ENCODE assay signal across 8 cellular contexts in the genomic region with DNA sequence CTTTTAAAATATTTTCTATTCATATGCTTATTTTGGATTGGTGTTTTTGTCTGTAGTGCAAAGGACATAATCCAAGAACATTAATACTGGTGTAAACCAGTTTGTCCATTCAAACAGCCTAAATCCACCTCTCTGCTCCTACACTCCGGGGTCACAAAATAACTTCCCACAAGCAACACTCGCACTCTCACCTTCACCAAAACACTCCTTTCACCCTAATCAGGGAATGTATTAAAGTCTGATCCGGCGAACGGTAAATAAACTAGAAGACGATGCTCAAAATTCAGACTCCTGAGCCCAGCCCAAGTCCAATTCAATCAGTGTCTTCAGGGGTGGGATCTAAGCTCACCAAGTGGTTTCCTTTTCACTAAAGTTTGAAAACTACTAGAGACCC. TPM values are rescaled to one million over a fixed set of nuclear protein-coding genes. Genes with fewer than 3 reads are reported as not detected.
A peak's percentile ranks its signal among the peaks of the same experiment; 100 is the strongest.
DNase-seq lines count a peak whose midpoint lies in the region; ATAC-seq lines count a peak whose summit lies in the region.

No MANE protein-coding gene starts in this region.

- no peaks in the 10 kb centered on the region for H3K9me3 ChIP-seq in MG63

- peaks cover 2% of the 10 kb centered on the region; the same call in 1 of the 2 replicates for H3K36me3 ChIP-seq in MG63

- H3K36me3 Mint-ChIP-seq in central memory CD8-positive, alpha-beta T cell (ENCODE audit: insufficient read depth): peaks cover 23% of the 10 kb centered on the region
- H3K36me3 Mint-ChIP-seq in memory B cell: peaks cover 2% of the 10 kb centered on the region

- H3K27ac Mint-ChIP-seq in central memory CD8-positive, alpha-beta T cell (ENCODE audit: low read depth): peak overlapping the region; percentile 100
- H3K27ac Mint-ChIP-seq in memory B cell: peak overlapping the region; percentile 99

- H3K4me3 Mint-ChIP-seq in central memory CD8-positive, alpha-beta T cell: peak overlapping the region; percentile 100
- peak overlapping the region; percentile 95 for H3K4me3 Mint-ChIP-seq in memory B cell

- peak; percentile 4 for ATAC-seq in central memory CD8-positive, alpha-beta T cell (replicated peaks; ENCODE audit: extremely low read depth, poor library complexity, severe bottlenecking)
- ATAC-seq in memory B cell (ENCODE audit: low read depth) (peak; percentile 3), GM18498 (IDR thresholded peaks at IDR 0.05; ENCODE audit: unreplicated experiment) (no peak), GM21390 (IDR thresholded peaks at IDR 0.05; ENCODE audit: unreplicated experiment) (no peak)

- H3K4me3 ChIP-seq in MG63: peak overlapping the region; percentile 93

- no peaks in the 10 kb centered on the region for H3K27me3 ChIP-seq in MG63

- no peaks in the 10 kb centered on the region for H3K27me3 Mint-ChIP-seq in central memory CD8-positive, alpha-beta T cell
- H3K27me3 Mint-ChIP-seq in memory B cell: no peaks in the 10 kb centered on the region

- peaks cover 43% of the 10 kb centered on the region for H3K4me1 Mint-ChIP-seq in central memory CD8-positive, alpha-beta T cell
- peaks cover 26% of the 10 kb centered on the region for H3K4me1 Mint-ChIP-seq in memory B cell

- H3K9me3 Mint-ChIP-seq in central memory CD8-positive, alpha-beta T cell: no peaks in the 10 kb centered on the region
- H3K9me3 Mint-ChIP-seq in memory B cell: no peaks in the 10 kb centered on the region

- DNase-seq in EH (ENCODE audit: low read depth): peak; percentile 25
- DNase-seq in MG63: no peak
- DNase-seq in central memory CD8-positive, alpha-beta T cell (ENCODE audit: low spot score in 2 of 2): no peak
- DNase-seq in memory B cell (ENCODE audit: low spot score in 2 of 2): no peak
- DNase-seq in NCI-H1694 (lab: John Stamatoyannopoulos, UW): no peak
- no peak for DNase-seq in T-helper 9 cell

RNA-seq across cellular contexts. Expression of a gene that starts 0.6 kb away (rescaled TPM):
- total RNA-seq in MG63 (2014; rRNA removed; shearing (Covaris generic); ENCODE audit: low replicate concordance): 41.1 and 49.8 TPM in 2 replicates

Comparison
In these comparisons a context has a peak if more than half of its experiments do, and no peak if none do; other contexts are left out.
1. ATAC-seq: peak in central memory CD8-positive, alpha-beta T cell (single experiment) and memory B cell (single experiment); none in GM18498 (single experiment) and GM21390 (single experiment).